Comparison of ENCODE assay signal across 8 cellular contexts in the genomic region with DNA sequence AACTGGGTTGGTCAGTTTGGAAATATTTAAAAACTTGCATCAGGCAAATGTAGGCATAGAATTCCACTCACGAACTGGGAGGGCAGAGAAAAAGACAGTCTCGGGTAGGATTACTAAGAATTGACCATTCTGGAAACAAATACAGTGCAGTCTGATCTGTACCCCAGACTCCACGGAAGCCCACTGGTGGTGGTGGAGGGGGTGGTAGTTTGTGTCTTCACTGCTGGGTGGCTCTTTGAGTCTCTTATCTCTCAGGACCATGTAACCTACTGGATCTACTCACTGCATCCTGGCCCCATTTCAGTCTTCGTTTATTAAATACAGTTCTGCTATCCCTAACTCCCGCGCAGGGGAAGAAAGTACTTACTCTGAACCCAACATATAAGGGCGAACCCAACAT. TPM values are rescaled to one million over a fixed set of nuclear protein-coding genes. Genes with fewer than 3 reads are reported as not detected.
A peak's percentile ranks its signal among the peaks of the same experiment; 100 is the strongest.
DNase-seq lines count a peak whose midpoint lies in the region; ATAC-seq, FAIRE-seq and TF ChIP-seq lines count a peak whose summit lies in the region.

No MANE protein-coding gene starts in this region.

- no peak overlapping the region for H3K9ac ChIP-seq in keratinocyte (ENCODE audit: control insufficient read depth, extremely low read depth, insufficient read depth, low read length)
- H3K9ac ChIP-seq in subcutaneous abdominal adipose tissue (ENCODE audit: low read length in 5 of 5) = peak overlapping the region; percentile 38 to 91 (median 73)

- H3K27me3 Mint-ChIP-seq in activated CD4-positive, alpha-beta T cell treated with anti-CD3 and anti-CD28 coated beads for 36 hours = no peaks in the 10 kb centered on the region
- H3K27me3 Mint-ChIP-seq in activated naive CD8-positive, alpha-beta T cell treated with anti-CD3 and anti-CD28 coated beads, Interleukin-2, amount 50 U/mL, for 24 hours = no peaks in the 10 kb centered on the region

- H4K20me1 ChIP-seq in keratinocyte (ENCODE audit: control insufficient read depth, extremely low read depth, insufficient read depth, low read length) = no peaks in the 10 kb centered on the region

- H3K36me3 ChIP-seq in keratinocyte (ENCODE audit: control insufficient read depth in 2 of 2, extremely low read depth in 1 of 2, insufficient read depth in 2 of 2, low read length in 2 of 2) (peaks cover 7 to 8% of the 10 kb centered on the region in 2 experiments), subcutaneous abdominal adipose tissue (ENCODE audit: control insufficient read depth in 5 of 5, insufficient read depth in 5 of 5, low read length in 5 of 5) (peaks cover 5 to 38% (median 31%) of the 10 kb centered on the region in 5 donors)

- H3K27me3 ChIP-seq in keratinocyte (ENCODE audit: control insufficient read depth, extremely low read depth, insufficient read depth, low read length) (no peaks in the 10 kb centered on the region), subcutaneous abdominal adipose tissue (ENCODE audit: control insufficient read depth in 5 of 5, insufficient read depth in 4 of 5, low read length in 5 of 5) (peaks cover 0 to 3% (median 3%) of the 10 kb centered on the region in 5 donors)

- H3K4me1 ChIP-seq in keratinocyte (ENCODE audit: control insufficient read depth, extremely low read depth, insufficient read depth, low read length) = peaks cover 14% of the 10 kb centered on the region
- peaks cover 0 to 37% (median 17%) of the 10 kb centered on the region in 5 donors for H3K4me1 ChIP-seq in subcutaneous abdominal adipose tissue (ENCODE audit: control insufficient read depth in 5 of 5, insufficient read depth in 5 of 5, low read length in 5 of 5)

- CTCF ChIA-PET in activated CD4-positive, alpha-beta T cell treated with anti-CD3 and anti-CD28 coated beads for 36 hours (lab: Charles Lee) = interaction anchor here (0.8 to 10.2 kb wide), 9 partner anchors 11 to 168 kb away, joined by 3 to 210 read pairs (median 6); no protein-coding TSS in a partner anchor

- no peaks in the 10 kb centered on the region for H3K9me3 Mint-ChIP-seq in activated CD4-positive, alpha-beta T cell treated with anti-CD3 and anti-CD28 coated beads for 36 hours (ENCODE audit: low read depth)
- H3K9me3 Mint-ChIP-seq in activated naive CD8-positive, alpha-beta T cell treated with anti-CD3 and anti-CD28 coated beads, Interleukin-2, amount 50 U/mL, for 24 hours = no peaks in the 10 kb centered on the region

- H3K4me2 ChIP-seq in keratinocyte (ENCODE audit: control insufficient read depth, extremely low read depth, insufficient read depth, low read depth, low read length) = peak overlapping the region; percentile 84

- no peak for TF ChIP-seq CTCF in keratinocyte (optimal IDR thresholded peaks at IDR 0.05 in 1 of 3, IDR thresholded peaks at IDR 0.05 in 1 of 3, conservative IDR thresholded peaks at IDR 0.05 in 1 of 3; ENCODE audit: extremely low read depth in 1 of 3, insufficient read depth in 2 of 3, low read length in 3 of 3)

- peak; percentile 33 for DNase-seq in activated CD4-positive, alpha-beta T cell treated with anti-CD3 and anti-CD28 coated beads for 36 hours
- no peak for DNase-seq in activated CD4-positive, alpha-beta T cell treated with anti-CD3 and anti-CD28 coated beads for 48 hours
- peak; percentile 23 for DNase-seq in activated naive CD8-positive, alpha-beta T cell treated with anti-CD3 and anti-CD28 coated beads, Interleukin-2, amount 50 U/mL, for 24 hours
- DNase-seq in keratinocyte (ENCODE audit: low read depth, low spot score) (no peak), left colon (no peak), NCI-H1436 treated with DMSO at 0.1 percent for 48 hours (lab: John Stamatoyannopoulos, UW) (no peak)

- no peaks in the 10 kb centered on the region for H3K9me3 ChIP-seq in keratinocyte (ENCODE audit: control insufficient read depth, low read depth, low read length)
- H3K9me3 ChIP-seq in subcutaneous abdominal adipose tissue (ENCODE audit: control insufficient read depth in 5 of 5, low read length in 5 of 5) = no peaks in the 10 kb centered on the region

- H3K27ac ChIP-seq in keratinocyte (ENCODE audit: control insufficient read depth, insufficient read depth, low read length) (no peak overlapping the region), subcutaneous abdominal adipose tissue (ENCODE audit: low read depth, low read length) (peak overlapping the region; percentile 86)

- peak overlapping the region in 2 of 3 experiments; percentile 59 to 94 for H3K4me3 ChIP-seq in keratinocyte (ENCODE audit: control insufficient read depth in 2 of 3, extremely low read depth in 1 of 3, insufficient read depth in 2 of 3, low read depth in 1 of 3, low read length in 3 of 3)
- peak overlapping the region; percentile 78 to 98 (median 81) for H3K4me3 ChIP-seq in subcutaneous abdominal adipose tissue (ENCODE audit: low read depth in 1 of 5, low read length in 5 of 5)

- H2AFZ ChIP-seq in keratinocyte (ENCODE audit: control insufficient read depth, low read length) = no peak overlapping the region

- no peak for FAIRE-seq in keratinocyte (lab: Jason Lieb, UNC)

- peaks cover 24% of the 10 kb centered on the region for H3K36me3 Mint-ChIP-seq in activated CD4-positive, alpha-beta T cell treated with anti-CD3 and anti-CD28 coated beads for 36 hours (ENCODE audit: low read depth)
- H3K36me3 Mint-ChIP-seq in activated naive CD8-positive, alpha-beta T cell treated with anti-CD3 and anti-CD28 coated beads, Interleukin-2, amount 50 U/mL, for 24 hours (ENCODE audit: low read depth) = peaks cover 20% of the 10 kb centered on the region

- H3K4me1 Mint-ChIP-seq in activated CD4-positive, alpha-beta T cell treated with anti-CD3 and anti-CD28 coated beads for 36 hours = peaks cover 27% of the 10 kb centered on the region
- H3K4me1 Mint-ChIP-seq in activated naive CD8-positive, alpha-beta T cell treated with anti-CD3 and anti-CD28 coated beads, Interleukin-2, amount 50 U/mL, for 24 hours = peaks cover 29% of the 10 kb centered on the region

- intact Hi-C loops in activated CD4-positive, alpha-beta T cell treated with anti-CD3 and anti-CD28 coated beads for 36 hours (cut with DNase I, micrococcal nuclease) = loop anchor here in 1 of 2 experiments (5.0 to 10.0 kb wide), 3 partner anchors 72 to 1399 kb away; partner anchors contain the start of genes GAPDH and PTPN6
- intact Hi-C loops in left colon (cut with DNase I, micrococcal nuclease) = loop anchor here (5.0 to 10.0 kb wide), 2 partner anchors 58 to 61 kb away; no protein-coding TSS in a partner anchor

- H3K9me1 ChIP-seq in keratinocyte (ENCODE audit: control insufficient read depth, extremely low read depth, insufficient read depth, low read length) = no peaks in the 10 kb centered on the region

- peaks cover 17% of the 10 kb centered on the region for H3K79me2 ChIP-seq in keratinocyte (ENCODE audit: control insufficient read depth, insufficient read depth, low read length)

- dilution Hi-C loops in keratinocyte (cut with MboI; ENCODE audit: extremely low pct_ligation_motif_present, low sequenced_read_pairs) = no loop called here

- ATAC-seq in activated CD4-positive, alpha-beta T cell treated with anti-CD3 and anti-CD28 coated beads for 36 hours = no peak
- peak; percentile 35 for ATAC-seq in activated naive CD8-positive, alpha-beta T cell treated with anti-CD3 and anti-CD28 coated beads, Interleukin-2, amount 50 U/mL, for 24 hours
- ATAC-seq in GM19351 (IDR thresholded peaks at IDR 0.05; ENCODE audit: unreplicated experiment) (no peak), left colon (no peak)

- H3K4me3 Mint-ChIP-seq in activated CD4-positive, alpha-beta T cell treated with anti-CD3 and anti-CD28 coated beads for 36 hours = no peak overlapping the region
- no peak overlapping the region for H3K4me3 Mint-ChIP-seq in activated naive CD8-positive, alpha-beta T cell treated with anti-CD3 and anti-CD28 coated beads, Interleukin-2, amount 50 U/mL, for 24 hours

- H3K27ac Mint-ChIP-seq in activated CD4-positive, alpha-beta T cell treated with anti-CD3 and anti-CD28 coated beads for 36 hours = no peak overlapping the region
- no peak overlapping the region for H3K27ac Mint-ChIP-seq in activated naive CD8-positive, alpha-beta T cell treated with anti-CD3 and anti-CD28 coated beads, Interleukin-2, amount 50 U/mL, for 24 hours

- POLR2A ChIA-PET in activated CD4-positive, alpha-beta T cell treated with anti-CD3 and anti-CD28 coated beads for 36 hours (lab: Charles Lee) = interaction anchor here (1.5 to 4.1 kb wide), 4 partner anchors 26 to 93 kb away, joined by 11 to 115 read pairs (median 16); no protein-coding TSS in a partner anchor

RNA-seq across cellular contexts. Expression of gene SLC2A3, which starts 1.8 kb away (rescaled TPM):
- 100 to 1,000 TPM; 396 to 511 TPM for total RNA-seq in activated CD4-positive, alpha-beta T cell treated with anti-CD3 and anti-CD28 coated beads for 36 hours
- polyA plus RNA-seq in keratinocyte = 16.2 to 40.5 TPM (median 28.3 TPM) in 3 replicates
- 11.3 TPM for polyA plus RNA-seq in keratinocyte (2011; ENCODE audit: low read depth)
- 6.6 and 8.1 TPM in 2 replicates for polyA plus RNA-seq in keratinocyte (2011; cell fraction: cytosol; rRNA removed)
- 29.8 and 30.9 TPM in 2 replicates for polyA plus RNA-seq in keratinocyte (2011; cell fraction: nucleus; rRNA removed)
- polyA plus RNA-seq in keratinocyte (2012; ENCODE audit: low replicate concordance) = 14.7 and 30.1 TPM in 2 replicates
- 19.1 to 53.4 TPM (median 38.4 TPM) in 3 replicates for polyA minus RNA-seq in keratinocyte
- 7.5 TPM for polyA minus RNA-seq in keratinocyte (2011; cell fraction: cytosol; rRNA and poly(A)+ RNA removed)
- 23.0 and 41.5 TPM in 2 replicates for polyA minus RNA-seq in keratinocyte (2011; cell fraction: nucleus; rRNA and poly(A)+ RNA removed)
- 10 to 100 TPM in 1 of 2 donors, 1 to 10 TPM in 1; 8.9 to 11.8 TPM for total RNA-seq in left colon

Comparison
In these comparisons a context has a peak if more than half of its experiments do, and no peak if none do; other contexts are left out.
1. DNase-seq: peak in activated CD4-positive, alpha-beta T cell treated with anti-CD3 and anti-CD28 coated beads for 36 hours (single experiment) and activated naive CD8-positive, alpha-beta T cell treated with anti-CD3 and anti-CD28 coated beads, Interleukin-2, amount 50 U/mL, for 24 hours (single experiment); none in activated CD4-positive, alpha-beta T cell treated with anti-CD3 and anti-CD28 coated beads for 48 hours (single experiment), keratinocyte (single experiment), left colon (0 of 2) and NCI-H1436 treated with DMSO at 0.1 percent for 48 hours (single experiment).
2. RNA of gene SLC2A3, which starts 1.8 kb away (total RNA-seq): 396 to 511 TPM in activated CD4-positive, alpha-beta T cell treated with anti-CD3 and anti-CD28 coated beads for 36 hours; 8.9 to 11.8 TPM in left colon; every median in the first group is over 10 times any median in the second.